ENCODE assay signal across 22 cellular contexts in genomic region chr6:34908194-34908593, GRCh38.
"Had no signal": no experiment of that assay in that cellular context is flagged by ENCODE, and none has a peak within 500 bp of the region (broad histone marks: within the 10 kb centered on the region; RNA-seq: fewer than 3 reads in every experiment).

No MANE protein-coding gene starts in this region.

- H3K27ac ChIP-seq: body of pancreas, cardiac muscle cell, lower lobe of right lung, neural progenitor cell, transverse colon had no signal

- H3K9me3 ChIP-seq: body of pancreas, lower lobe of right lung, transverse colon had no signal

- FAIRE-seq: islet of Langerhans, small intestine had no signal

- H3K9ac ChIP-seq: neural progenitor cell had no signal

- H3K4me2 ChIP-seq: neural progenitor cell had no signal

- H3K4me3 ChIP-seq: body of pancreas, cardiac muscle cell, lower lobe of right lung, neural progenitor cell, transverse colon had no signal

- ATAC-seq: activated CD8-positive, alpha-beta T cell treated with anti-CD3 and anti-CD28 coated beads, Interleukin-2, amount 10 ng/mL, durations not matched to agents 7 days and 5 days; body of pancreas; naive thymus-derived CD4-positive, alpha-beta T cell; sciatic nerve; stimulated activated effector memory CD8-positive, alpha-beta T cell treated with anti-CD3 and anti-CD28 coated beads, Interleukin-12 subunit alpha, Interleukin-12 subunit beta, amount 100 ng/mL, for 72 hours; stimulated activated naive CD8-positive, alpha-beta T cell treated with anti-CD3 and anti-CD28 coated beads, Interleukin-15, amount 100 ng/mL, for 72 hours had no signal

- DNase-seq: activated CD4-positive, alpha-beta T cell treated with anti-CD3 and anti-CD28 coated beads for 1 hour; activated CD4-positive, alpha-beta T cell treated with anti-CD3 and anti-CD28 coated beads, Interleukin-2, amount 50 U/mL, for 1 hour; activated CD8-positive, alpha-beta T cell treated with anti-CD3 and anti-CD28 coated beads, Interleukin-2, amount 10 ng/mL, durations not matched to agents 7 days and 5 days; activated gamma-delta T cell; anterior cingulate cortex; body of pancreas; cortex of kidney; foreskin melanocyte; glutamatergic neuron; hippocampal formation; lower lobe of right lung; naive thymus-derived CD4-positive, alpha-beta T cell; posterior cingulate gyrus; small intestine; stimulated activated CD4-positive, alpha-beta T cell treated with anti-CD3 and anti-CD28 coated beads, Interleukin-2, amount 100 ng/mL, for 24 hours; stimulated activated naive CD8-positive, alpha-beta T cell treated with anti-CD3 and anti-CD28 coated beads, Interleukin-15, amount 100 ng/mL, for 72 hours; transverse colon had no signal

- H3K27me3 ChIP-seq: body of pancreas, cardiac muscle cell, neural progenitor cell, transverse colon had no signal

- H3K36me3 ChIP-seq: cardiac muscle cell, neural progenitor cell, transverse colon had no signal

- H2AFZ ChIP-seq: neural progenitor cell had no signal
